In genomic region chr9:137978262-137978714, GRCh38 we compare ENCODE assay signal across 19 cellular contexts.
A peak's percentile ranks its signal among the peaks of the same experiment; 100 is the strongest.
DNase-seq lines count a peak whose midpoint lies in the region; ATAC-seq, FAIRE-seq and TF ChIP-seq lines count a peak whose summit lies in the region.
"Had no signal": no experiment of that assay in that cellular context is flagged by ENCODE, and none has a peak within 500 bp of the region (broad histone marks: within the 10 kb centered on the region; RNA-seq: fewer than 3 reads in every experiment).

No MANE protein-coding gene starts in this region.

- no peaks in the 10 kb centered on the region for H3K27me3 Mint-ChIP-seq in WTC11 (ENCODE audit: low read depth)

- peaks cover 3% of the 10 kb centered on the region for H3K9me3 Mint-ChIP-seq in WTC11
- H3K9me3 Mint-ChIP-seq: CD4-positive, alpha-beta memory T cell had no signal

- H3K4me3 ChIP-seq in HepG2 (replicated peaks in 1 of 3; ENCODE audit: insufficient read depth in 1 of 3, low read depth in 2 of 3, low read length in 3 of 3) (no peak overlapping the region), right lobe of liver (no peak overlapping the region), osteoblast (ENCODE audit: insufficient read depth, low read length) (no peak overlapping the region), testis (no peak overlapping the region)

- no peaks in the 10 kb centered on the region for H3K4me1 Mint-ChIP-seq in WTC11
- H3K4me1 Mint-ChIP-seq: B cell; CD4-positive, alpha-beta memory T cell had no signal

- no peak overlapping the region for H3K27ac Mint-ChIP-seq in WTC11
- H3K27ac Mint-ChIP-seq: B cell had no signal

- H3K36me3 ChIP-seq in HepG2 (replicated peaks in 1 of 2; ENCODE audit: control insufficient read depth in 1 of 2, insufficient read depth in 2 of 2, low read length in 2 of 2) (no peaks in the 10 kb centered on the region), right lobe of liver (no peaks in the 10 kb centered on the region), osteoblast (ENCODE audit: insufficient read depth, low read length) (no peaks in the 10 kb centered on the region), testis (ENCODE audit: low read depth, missing control alignments) (no peaks in the 10 kb centered on the region)

- CTCF ChIA-PET in HepG2 (lab: Yijun Ruan, JAX; ENCODE audit: low intra/inter-chr PET ratio, low total read pairs): no interaction called here
- CTCF ChIA-PET in WTC11 (lab: Charles Lee): no interaction called here

- no peak overlapping the region for H3K9ac ChIP-seq in HepG2 (ENCODE audit: insufficient read depth, low read depth, low read length)

- H4K20me1 ChIP-seq in HepG2 (ENCODE audit: insufficient read depth, low read length) (no peaks in the 10 kb centered on the region), osteoblast (ENCODE audit: insufficient read depth, low read length) (no peaks in the 10 kb centered on the region)

- H3K27ac ChIP-seq in HepG2 (ENCODE audit: extremely low read length, insufficient read depth, low read length) (no peak overlapping the region), right lobe of liver (no peak overlapping the region), osteoblast (ENCODE audit: low read depth, low read length) (no peak overlapping the region), testis (no peak overlapping the region)

- H2AFZ ChIP-seq in HepG2 (ENCODE audit: low read length) (no peak overlapping the region), osteoblast (ENCODE audit: low read length) (no peak overlapping the region)

- intact Hi-C loops in HepG2 (cut with micrococcal nuclease; ENCODE audit: unreplicated experiment) (loop anchor here (5.0 kb wide), 1 partner anchor 1731 kb away; the partner anchor contains the start of gene QSOX2), right lobe of liver (cut with DNase I) (no loop called here), testis (cut with DNase I; ENCODE audit: low total_unique reads) (no loop called here)

- H3K9me3 ChIP-seq in HepG2 (ENCODE audit: low read length) (no peaks in the 10 kb centered on the region), right lobe of liver (no peaks in the 10 kb centered on the region), osteoblast (ENCODE audit: low read depth, low read length) (no peaks in the 10 kb centered on the region), testis (no peaks in the 10 kb centered on the region)

- no peak overlapping the region for H3K4me3 Mint-ChIP-seq in WTC11
- H3K4me3 Mint-ChIP-seq: B cell; CD4-positive, alpha-beta memory T cell had no signal

- TF ChIP-seq RAD21 in HepG2 (CRISPR knock-in tag; IDR thresholded peaks at IDR 0.05): no peak

- no peaks in the 10 kb centered on the region for H3K79me2 ChIP-seq in HepG2 (ENCODE audit: insufficient read depth, low read length)
- H3K79me2 ChIP-seq in osteoblast (ENCODE audit: insufficient read depth, low read length): no peaks in the 10 kb centered on the region

- TF ChIP-seq POLR2A in HepG2 (IDR thresholded peaks at IDR 0.05; ENCODE audit: insufficient read depth in 1 of 2, low read depth in 2 of 2, low read length in 2 of 2): no peak
- no peak for TF ChIP-seq POLR2A in right lobe of liver (IDR thresholded peaks at IDR 0.05)
- no peak for TF ChIP-seq POLR2A in testis (IDR thresholded peaks at IDR 0.05)

- H3K36me3 Mint-ChIP-seq in WTC11: peaks cover 35% of the 10 kb centered on the region
- H3K36me3 Mint-ChIP-seq: CD4-positive, alpha-beta memory T cell had no signal

- H3K27me3 ChIP-seq in HepG2 (ENCODE audit: control insufficient read depth in 1 of 2, insufficient read depth in 2 of 2, low read length in 2 of 2) (peaks cover 0 to 15% of the 10 kb centered on the region in 2 experiments; a peak in 4 of 5 replicates), right lobe of liver (no peaks in the 10 kb centered on the region), osteoblast (ENCODE audit: insufficient read depth, low read length) (no peaks in the 10 kb centered on the region), testis (no peaks in the 10 kb centered on the region)

- H3K4me1 ChIP-seq in HepG2 (ENCODE audit: insufficient read depth, low read length) (no peaks in the 10 kb centered on the region), right lobe of liver (no peaks in the 10 kb centered on the region), osteoblast (ENCODE audit: insufficient read depth, low read length) (no peaks in the 10 kb centered on the region), testis (no peaks in the 10 kb centered on the region)

- no peak overlapping the region for H3K4me2 ChIP-seq in HepG2 (ENCODE audit: low read depth, low read length)
- no peak overlapping the region for H3K4me2 ChIP-seq in osteoblast (ENCODE audit: insufficient read depth, low read length)

- no peak for FAIRE-seq in HepG2 (lab: Jason Lieb, UNC)
- FAIRE-seq: A204.1, D721Med, G401.6, GM12892, HTR-8/SVneo had no signal

- BruUV-seq in HepG2 (replicated peaks; lab: Mats Ljungman, UMichigan): no TSS peak

- POLR2A ChIA-PET in HepG2 (lab: Yijun Ruan, JAX): no interaction called here
- POLR2A ChIA-PET in WTC11 (lab: Charles Lee): no interaction called here

- in situ Hi-C loops in HepG2 (cut with HindIII; ENCODE audit: extremely low pct_ligation_motif_present, low pct_unique_long_range_greater_than_20kb): no loop called here

- WGBS in HepG2 (ENCODE audit: low lambda C conversion rate): 8% methylated on average over 4 of the region's 4 CpGs
- 71% methylated on average over 1 of the region's 4 CpGs for WGBS in right lobe of liver (ENCODE audit: insufficient coverage, low coverage, low lambda C conversion rate, missing lambda C conversion rate)
- 78 to 81% methylated on average over 4 of the region's 4 CpGs for WGBS in testis, 2 donors

- no peak for DNase-seq in HepG2 (ENCODE audit: low spot score)
- DNase-seq in right lobe of liver: no peak
- no peak for DNase-seq in WTC11 (ENCODE audit: low spot score)
- DNase-seq in osteoblast (ENCODE audit: insufficient read length, low spot score, missing footprints): peak; percentile 17
- DNase-seq in GM19240 (ENCODE audit: insufficient read length, low spot score): no peak
- no peak for DNase-seq in CD1c-positive myeloid dendritic cell (ENCODE audit: extremely low spot score)
- no peak for DNase-seq in testis
- DNase-seq: C1 segment of cervical spinal cord; CD4-positive, alpha-beta memory T cell; DMS153; DMS79 treated with DMSO at 0.1 percent for 48 hours; EL had no signal

- ATAC-seq in HepG2: no peak
- ATAC-seq in right lobe of liver: no peak
- no peak for ATAC-seq in WTC11
- ATAC-seq: HCT116 had no signal

- TF ChIP-seq CTCF in HepG2 (CRISPR knock-in tag; IDR thresholded peaks at IDR 0.05) (no peak), right lobe of liver (IDR thresholded peaks at IDR 0.05) (no peak), WTC11 (IDR thresholded peaks at IDR 0.05) (no peak), osteoblast (IDR thresholded peaks at IDR 0.05; ENCODE audit: extremely low read depth, low read depth, low read length) (no peak), testis (IDR thresholded peaks at IDR 0.05) (no peak)

- TF ChIP-seq EP300 in HepG2 (IDR thresholded peaks at IDR 0.05; ENCODE audit: low read depth in 2 of 2, low read length in 2 of 2): no peak
- no peak for TF ChIP-seq EP300 in HepG2 (CRISPR knock-in tag; IDR thresholded peaks at IDR 0.05; ENCODE audit: borderline replicate concordance)

TF ChIP-seq in HepG2, 621 proteins besides CTCF, POLR2A, EP300 and RAD21 (continues in another document):
- peak; percentile 72; the same call in 1 of the 2 replicates for TF ChIP-seq ZNF263 (CRISPR knock-in tag; IDR thresholded peaks at IDR 0.05)

TF ChIP-seq in WTC11, 78 proteins besides CTCF, POLR2A, EP300 and RAD21:
- peak; percentile 54; the same call in 1 of the 2 replicates for TF ChIP-seq ZNF263 (CRISPR knock-in tag; IDR thresholded peaks at IDR 0.05; ENCODE audit: low read depth)
- TF ChIP-seq, protein P1, sequence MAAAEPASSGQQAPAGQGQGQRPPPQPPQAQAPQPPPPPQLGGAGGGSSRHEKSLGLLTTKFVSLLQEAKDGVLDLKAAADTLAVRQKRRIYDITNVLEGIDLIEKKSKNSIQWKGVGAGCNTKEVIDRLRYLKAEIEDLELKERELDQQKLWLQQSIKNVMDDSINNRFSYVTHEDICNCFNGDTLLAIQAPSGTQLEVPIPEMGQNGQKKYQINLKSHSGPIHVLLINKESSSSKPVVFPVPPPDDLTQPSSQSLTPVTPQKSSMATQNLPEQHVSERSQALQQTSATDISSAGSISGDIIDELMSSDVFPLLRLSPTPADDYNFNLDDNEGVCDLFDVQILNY (CRISPR knock-in tag; IDR thresholded peaks at IDR 0.05): no peak

Comparison
In these comparisons a context has a peak if more than half of its experiments do, and no peak if none do; other contexts are left out.
1. Of the 50 proteins assayed by ChIP-seq in both HepG2 and WTC11: peak only in HepG2: none; only in WTC11: none; in both: ZNF263; in neither: 49.